ENCODE assay signal across 9 cellular contexts in genomic region chr19:58386166-58386575, GRCh38. TPM values are rescaled to one million over a fixed set of nuclear protein-coding genes. Genes with fewer than 3 reads are reported as not detected.
DNase-seq lines count a peak whose midpoint lies in the region; ATAC-seq, FAIRE-seq and TF ChIP-seq lines count a peak whose summit lies in the region.
"Had no signal": no experiment of that assay in that cellular context is flagged by ENCODE, and none has a peak within 500 bp of the region (broad histone marks: within the 10 kb centered on the region; RNA-seq: fewer than 3 reads in every experiment).

No MANE protein-coding gene starts in this region.

- no peak for FAIRE-seq in A549 (lab: Jason Lieb, UNC)
- FAIRE-seq: islet of Langerhans had no signal

- H3K9me3 ChIP-seq in A549 (no peaks in the 10 kb centered on the region), NT2/D1 (ENCODE audit: insufficient read depth, low read length) (no peaks in the 10 kb centered on the region)

- H3K4me3 Mint-ChIP-seq in effector memory CD8-positive, alpha-beta T cell = peak overlapping the region; percentile 92 to 93
- peak overlapping the region; percentile 90 for H3K4me3 Mint-ChIP-seq in natural killer cell treated with Interleukin-12 subunit alpha and Interleukin-12 subunit beta and Interleukin-15 and Interleukin-18, amount 100 ng/mL, for 72 hours

- no peak for TF ChIP-seq RAD21 in A549 (conservative IDR thresholded peaks at IDR 0.05 in 1 of 2, IDR thresholded peaks at IDR 0.05 in 1 of 2)

- CTCF ChIA-PET in A549 (lab: Yijun Ruan, JAX) = interaction anchor here (1.0 to 2.0 kb wide), 2 partner anchors 21 to 134 kb away, joined by 3 to 5 read pairs; partner anchors contain the start of gene ZBTB45

- H3K27ac ChIP-seq in A549 = peak overlapping the region; percentile 99

- 12% methylated on average over 28 of the region's 29 CpGs for WGBS in A549 (ENCODE audit: missing lambda C conversion rate)

- H3K4me1 Mint-ChIP-seq in effector memory CD8-positive, alpha-beta T cell (ENCODE audit: low read depth in 2 of 2) = peaks cover 26 to 33% of the 10 kb centered on the region in 2 donors
- H3K4me1 Mint-ChIP-seq in natural killer cell treated with Interleukin-12 subunit alpha and Interleukin-12 subunit beta and Interleukin-15 and Interleukin-18, amount 100 ng/mL, for 72 hours (ENCODE audit: low read depth in 2 of 2) = peaks cover 25 to 33% of the 10 kb centered on the region in 2 donors

- peak overlapping the region; percentile 99 for H3K9ac ChIP-seq in NT2/D1 (ENCODE audit: insufficient read length, low read depth)

- no peaks in the 10 kb centered on the region for H3K27me3 ChIP-seq in NT2/D1 (ENCODE audit: insufficient read depth, insufficient read length)

- H3K27me3 Mint-ChIP-seq in effector memory CD8-positive, alpha-beta T cell = no peaks in the 10 kb centered on the region
- no peaks in the 10 kb centered on the region for H3K27me3 Mint-ChIP-seq in natural killer cell treated with Interleukin-12 subunit alpha and Interleukin-12 subunit beta and Interleukin-15 and Interleukin-18, amount 100 ng/mL, for 72 hours

- no peaks in the 10 kb centered on the region for H3K9me3 Mint-ChIP-seq in effector memory CD8-positive, alpha-beta T cell
- no peaks in the 10 kb centered on the region for H3K9me3 Mint-ChIP-seq in natural killer cell treated with Interleukin-12 subunit alpha and Interleukin-12 subunit beta and Interleukin-15 and Interleukin-18, amount 100 ng/mL, for 72 hours

- ATAC-seq in A549 (peak; percentile 30 to 34), GM19452 (IDR thresholded peaks at IDR 0.05; ENCODE audit: unreplicated experiment) (peak; percentile 6), HG02973 (IDR thresholded peaks at IDR 0.05; ENCODE audit: unreplicated experiment) (no peak)
- no peak for ATAC-seq in effector memory CD8-positive, alpha-beta T cell (replicated peaks)
- peak; percentile 0 to 12 for ATAC-seq in natural killer cell treated with Interleukin-12 subunit alpha and Interleukin-12 subunit beta and Interleukin-15 and Interleukin-18, amount 100 ng/mL, for 72 hours

- in situ Hi-C loops in KBM-7 (cut with MboI; ENCODE audit: low pct_unique_long_range_greater_than_20kb, low sequenced_read_pairs) = no loop called here

- peaks cover 33% of the 10 kb centered on the region for H3K36me3 ChIP-seq in NT2/D1 (ENCODE audit: insufficient read depth, insufficient read length, low read length)

- H3K36me3 Mint-ChIP-seq in effector memory CD8-positive, alpha-beta T cell (ENCODE audit: insufficient read depth) = peaks cover 75% of the 10 kb centered on the region
- peaks cover 14% of the 10 kb centered on the region for H3K36me3 Mint-ChIP-seq in natural killer cell treated with Interleukin-12 subunit alpha and Interleukin-12 subunit beta and Interleukin-15 and Interleukin-18, amount 100 ng/mL, for 72 hours

- peak overlapping the region; percentile 97 to 98 for H3K27ac Mint-ChIP-seq in effector memory CD8-positive, alpha-beta T cell
- peak overlapping the region; percentile 93 to 95 for H3K27ac Mint-ChIP-seq in natural killer cell treated with Interleukin-12 subunit alpha and Interleukin-12 subunit beta and Interleukin-15 and Interleukin-18, amount 100 ng/mL, for 72 hours

- peak overlapping the region; percentile 95 for H3K4me2 ChIP-seq in A549

- TF ChIP-seq EP300 in A549 (IDR thresholded peaks at IDR 0.05) = no peak

- H3K4me1 ChIP-seq in A549 = peaks cover 46% of the 10 kb centered on the region
- peaks cover 5% of the 10 kb centered on the region for H3K4me1 ChIP-seq in NT2/D1 (ENCODE audit: insufficient read depth, insufficient read length)

- TF ChIP-seq CTCF in A549 (IDR thresholded peaks at IDR 0.05) = no peak

- DNase-seq in A549 (ENCODE audit: low read depth in 1 of 2, low spot score in 1 of 2) (no peak), NT2/D1 (ENCODE audit: low read depth, low spot score) (no peak), KBM-7 (no peak), COLO829 (ENCODE audit: low spot score) (no peak)
- DNase-seq in effector memory CD8-positive, alpha-beta T cell = no peak
- DNase-seq in natural killer cell treated with Interleukin-12 subunit alpha and Interleukin-12 subunit beta and Interleukin-15 and Interleukin-18, amount 100 ng/mL, for 72 hours (ENCODE audit: low spot score) = no peak

- TF ChIP-seq POLR2A in A549 (IDR thresholded peaks at IDR 0.05; ENCODE audit: low read length) = no peak

- POLR2A ChIA-PET in A549 (lab: Yijun Ruan, JAX) = interaction anchor here (0.6 to 3.8 kb wide), 4 partner anchors 9 to 131 kb away, joined by 3 to 18 read pairs (median 5); partner anchors contain the start of genes ZNF497 and ZNF584

- H3K4me3 ChIP-seq in A549 (peak overlapping the region; percentile 81), NT2/D1 (ENCODE audit: insufficient read length, low read depth) (peak overlapping the region; percentile 91)

TF ChIP-seq in A549, 52 proteins besides CTCF, POLR2A, EP300 and RAD21:
- TF ChIP-seq NPAS2 (CRISPR knock-in tag; IDR thresholded peaks at IDR 0.05; ENCODE audit: borderline replicate concordance) (peak; percentile 36; the same call in 1 of the 2 replicates), RARB (CRISPR knock-in tag; IDR thresholded peaks at IDR 0.05) (no peak)

RNA-seq across cellular contexts. Expression of gene RPS5, which starts 0.9 kb away (rescaled TPM):
- polyA plus RNA-seq in A549 (2011; rRNA removed) (2,475 and 2,940 TPM in 2 replicates), A549 (2017; fragmentation: RNase III; extraction: RNeasy Plus Mini Kit Qiagen cat#74134 plus additional on column Dnase treatment) (2,123 to 2,259 TPM (median 2,149 TPM) in 3 replicates)
- polyA plus RNA-seq in A549 (2012; cell fraction: cytosol; rRNA removed) = 6,321 and 6,544 TPM in 2 replicates
- polyA plus RNA-seq in A549 (2012; cell fraction: nucleus; rRNA removed) = 4,034 and 5,125 TPM in 2 replicates
- polyA minus RNA-seq in A549 (2011; rRNA and poly(A)+ RNA removed) = 2,205 and 2,566 TPM in 2 replicates
- 100 to 1,000 TPM; 757 to 786 TPM for total RNA-seq in natural killer cell treated with Interleukin-12 subunit alpha and Interleukin-12 subunit beta and Interleukin-15 and Interleukin-18, amount 100 ng/mL, for 72 hours

RNA-seq across cellular contexts. Expression of gene ZNF837, which starts 5.3 kb away (rescaled TPM):
- polyA plus RNA-seq in A549 (2011; rRNA removed) = 0.70 and 0.74 TPM in 2 replicates
- 0.93 and 1.6 TPM in 2 replicates for polyA plus RNA-seq in A549 (2012; cell fraction: cytosol; rRNA removed)
- 2.0 and 2.4 TPM in 2 replicates for polyA plus RNA-seq in A549 (2012; cell fraction: nucleus; rRNA removed)
- polyA plus RNA-seq in A549 (2017; fragmentation: RNase III; extraction: RNeasy Plus Mini Kit Qiagen cat#74134 plus additional on column Dnase treatment) = 0.62 to 1.1 TPM (median 1.0 TPM) in 3 replicates
- 0.29 and 0.41 TPM in 2 replicates for polyA minus RNA-seq in A549 (2011; rRNA and poly(A)+ RNA removed)
- under 1 TPM; 0.71 to 0.86 TPM for total RNA-seq in natural killer cell treated with Interleukin-12 subunit alpha and Interleukin-12 subunit beta and Interleukin-15 and Interleukin-18, amount 100 ng/mL, for 72 hours

RNA-seq across cellular contexts. Expression of gene RNF225, which starts 9.3 kb away (rescaled TPM):
- polyA plus RNA-seq in A549 (2011; rRNA removed) = not detected in 2 replicates
- polyA plus RNA-seq in A549 (2012; cell fraction: cytosol; rRNA removed) = 0.04 and 0.11 TPM in 2 replicates
- polyA plus RNA-seq in A549 (2012; cell fraction: nucleus; rRNA removed) = 1.2 and 1.3 TPM in 2 replicates
- polyA plus RNA-seq in A549 (2017; fragmentation: RNase III; extraction: RNeasy Plus Mini Kit Qiagen cat#74134 plus additional on column Dnase treatment) = not detected in 3 replicates
- polyA minus RNA-seq in A549 (2011; rRNA and poly(A)+ RNA removed) = not detected in 2 replicates
- 1 to 10 TPM in 1 of 2 donors, under 1 TPM in 1; 0.59 to 3.2 TPM for total RNA-seq in natural killer cell treated with Interleukin-12 subunit alpha and Interleukin-12 subunit beta and Interleukin-15 and Interleukin-18, amount 100 ng/mL, for 72 hours

RNA-seq across cellular contexts. Expression of gene ZNF584, which starts 22.3 kb away (rescaled TPM):
- 18.2 and 21.2 TPM in 2 replicates for polyA plus RNA-seq in A549 (2011; rRNA removed)
- 13.7 and 16.6 TPM in 2 replicates for polyA plus RNA-seq in A549 (2012; cell fraction: cytosol; rRNA removed)
- 14.3 and 17.3 TPM in 2 replicates for polyA plus RNA-seq in A549 (2012; cell fraction: nucleus; rRNA removed)
- polyA plus RNA-seq in A549 (2017; fragmentation: RNase III; extraction: RNeasy Plus Mini Kit Qiagen cat#74134 plus additional on column Dnase treatment) = 13.6 to 15.6 TPM (median 14.8 TPM) in 3 replicates
- 26.7 and 26.9 TPM in 2 replicates for polyA minus RNA-seq in A549 (2011; rRNA and poly(A)+ RNA removed)
- 10 to 100 TPM in 1 of 2 donors, 1 to 10 TPM in 1; 8.4 to 18.5 TPM for total RNA-seq in natural killer cell treated with Interleukin-12 subunit alpha and Interleukin-12 subunit beta and Interleukin-15 and Interleukin-18, amount 100 ng/mL, for 72 hours

RNA-seq across cellular contexts. Expression of gene ZNF497, which starts 23.6 kb away (rescaled TPM):
- polyA plus RNA-seq in A549 (2011; rRNA removed) = 1.1 and 1.4 TPM in 2 replicates
- 1.2 and 1.9 TPM in 2 replicates for polyA plus RNA-seq in A549 (2012; cell fraction: cytosol; rRNA removed)
- polyA plus RNA-seq in A549 (2012; cell fraction: nucleus; rRNA removed) = 8.8 and 15.6 TPM in 2 replicates
- 1.6 to 2.4 TPM (median 2.0 TPM) in 3 replicates for polyA plus RNA-seq in A549 (2017; fragmentation: RNase III; extraction: RNeasy Plus Mini Kit Qiagen cat#74134 plus additional on column Dnase treatment)
- polyA minus RNA-seq in A549 (2011; rRNA and poly(A)+ RNA removed) = 2.1 and 4.2 TPM in 2 replicates
- total RNA-seq in natural killer cell treated with Interleukin-12 subunit alpha and Interleukin-12 subunit beta and Interleukin-15 and Interleukin-18, amount 100 ng/mL, for 72 hours = 1 to 10 TPM in 1 of 2 donors, under 1 TPM in 1; 0.52 to 1.4 TPM

Comparison
In these comparisons a context has a peak if more than half of its experiments do, and no peak if none do; other contexts are left out.
1. ATAC-seq: peak in A549 (2 of 2), GM19452 (single experiment) and natural killer cell treated with Interleukin-12 subunit alpha and Interleukin-12 subunit beta and Interleukin-15 and Interleukin-18, amount 100 ng/mL, for 72 hours (2 of 2); none in effector memory CD8-positive, alpha-beta T cell (single experiment) and HG02973 (single experiment).